In genomic region chr2:20491739-20492531, GRCh38 we compare ENCODE assay signal across 15 cellular contexts. TPM values are rescaled to one million over a fixed set of nuclear protein-coding genes. Genes with fewer than 3 reads are reported as not detected.
DNase-seq lines count a peak whose midpoint lies in the region; ATAC-seq, FAIRE-seq and TF ChIP-seq lines count a peak whose summit lies in the region.
"Had no signal": no experiment of that assay in that cellular context is flagged by ENCODE, and none has a peak within 500 bp of the region (broad histone marks: within the 10 kb centered on the region; RNA-seq: fewer than 3 reads in every experiment).

No MANE protein-coding gene starts in this region.

- H3K27ac ChIP-seq in heart left ventricle (peak overlapping the region in 1 of 12 donors; percentile 60), neuronal stem cell (replicated peaks; ENCODE audit: low read length) (no peak overlapping the region)
- H3K27ac ChIP-seq: spleen, VCaP had no signal

- DNase-seq in ACHN (peak; percentile 27), RCC 7860 (ENCODE audit: low spot score) (peak; percentile 78), heart left ventricle (peak in 4 of 5 donors; percentile 29 to 63 (median 54)), neuronal stem cell (ENCODE audit: low spot score) (no peak), GM19239 (ENCODE audit: insufficient read length, low spot score) (no peak), KBM-7 (no peak)
- no peak for DNase-seq in stimulated activated naive CD4-positive, alpha-beta T cell (lab: John Stamatoyannopoulos, UW)
- DNase-seq: activated CD8-positive, alpha-beta memory T cell treated with anti-CD3 and anti-CD28 coated beads, Interleukin-2, amount 10 ng/mL, durations not matched to agents 7 days and 5 days; natural killer cell; SIG-M5; spleen had no signal

- H4K91ac ChIP-seq in neuronal stem cell (ENCODE audit: low read depth, low read length, poor library complexity) = no peak overlapping the region

- H2BK5ac ChIP-seq in neuronal stem cell (ENCODE audit: low read length) = peak overlapping the region; percentile 46

- H3K4me2 ChIP-seq in neuronal stem cell (ENCODE audit: insufficient read depth, low read length, poor library complexity, severe bottlenecking) = no peak overlapping the region

- no peak overlapping the region for H2BK15ac ChIP-seq in neuronal stem cell (ENCODE audit: low read length)

- H2AFZ ChIP-seq in neuronal stem cell (ENCODE audit: low read length) = no peak overlapping the region

- H3K79me1 ChIP-seq in neuronal stem cell (ENCODE audit: low read depth, low read length) = no peaks in the 10 kb centered on the region

- no peak overlapping the region for H3K14ac ChIP-seq in neuronal stem cell (ENCODE audit: low read length)

- intact Hi-C loops in heart left ventricle (cut with DNase I) = no loop called here

- H3K4me3 ChIP-seq in heart left ventricle = no peak overlapping the region
- no peak overlapping the region for H3K4me3 ChIP-seq in neuronal stem cell (ENCODE audit: low read length in 2 of 2)
- H3K4me3 ChIP-seq: spleen, vagina had no signal

- 58 to 71% (median 64%) methylated on average over 13 to 15 of the region's 15 CpGs for WGBS in heart left ventricle, 4 donors
- no CpG with 5 or more reads among the region's 15 CpGs for WGBS in neuronal stem cell (ENCODE audit: extremely low coverage in 2 of 2, insufficient read length in 2 of 2, insufficient replicate concordance in 1 of 2), 2 donors

- no peak overlapping the region for H3K4ac ChIP-seq in neuronal stem cell (ENCODE audit: low read length)

- H4K8ac ChIP-seq in neuronal stem cell (ENCODE audit: low read depth, low read length) = no peak overlapping the region

- H3K18ac ChIP-seq in neuronal stem cell (ENCODE audit: low read length) = peak overlapping the region; percentile 42

- H3K9me3 ChIP-seq in heart left ventricle (no peaks in the 10 kb centered on the region), neuronal stem cell (replicated peaks in 1 of 2; ENCODE audit: control insufficient read depth in 2 of 2, insufficient read depth in 1 of 2, low read depth in 1 of 2, low read length in 2 of 2) (no peaks in the 10 kb centered on the region)
- H3K9me3 ChIP-seq: spleen, vagina had no signal

- peak overlapping the region; percentile 38 for H3K23ac ChIP-seq in neuronal stem cell (ENCODE audit: low read depth, low read length, poor library complexity)

- no peak overlapping the region for H2AK5ac ChIP-seq in neuronal stem cell (ENCODE audit: low read depth, low read length)

- ATAC-seq in heart left ventricle (peak; percentile 24 to 76 (median 54)), GM19324 (IDR thresholded peaks at IDR 0.05; ENCODE audit: low FRiP score, unreplicated experiment) (no peak)
- ATAC-seq: activated CD8-positive, alpha-beta memory T cell treated with anti-CD3 and anti-CD28 coated beads, Interleukin-2, amount 10 ng/mL, durations not matched to agents 7 days and 5 days; natural killer cell had no signal

- no peak for TF ChIP-seq POLR2A in heart left ventricle (IDR thresholded peaks at IDR 0.05)

- H3K36me3 ChIP-seq in heart left ventricle = no peaks in the 10 kb centered on the region
- H3K36me3 ChIP-seq in neuronal stem cell (replicated peaks in 1 of 2; ENCODE audit: control insufficient read depth in 2 of 2, insufficient read depth in 2 of 2, low read length in 2 of 2) = no peaks in the 10 kb centered on the region
- H3K36me3 ChIP-seq: spleen, vagina had no signal

- no peak for TF ChIP-seq CTCF in heart left ventricle (IDR thresholded peaks at IDR 0.05)

- H3K9ac ChIP-seq in neuronal stem cell (ENCODE audit: low read depth, low read length, poor library complexity) = no peak overlapping the region

- H2BK120ac ChIP-seq in neuronal stem cell (ENCODE audit: low read depth, low read length) = peak overlapping the region; percentile 41

- peak; percentile 51 for FAIRE-seq in RCC 7860 (lab: Jason Lieb, UNC)
- no peak for FAIRE-seq in GM19239 (lab: Jason Lieb, UNC)
- FAIRE-seq: colon had no signal

- no peaks in the 10 kb centered on the region for H3K27me3 ChIP-seq in heart left ventricle
- no peaks in the 10 kb centered on the region for H3K27me3 ChIP-seq in neuronal stem cell (ENCODE audit: control insufficient read depth in 3 of 3, insufficient read depth in 3 of 3, low read depth in 1 of 3, low read length in 3 of 3)
- H3K27me3 ChIP-seq: spleen, vagina had no signal

- in situ Hi-C loops in ACHN (cut with HindIII; ENCODE audit: low pct_ligation_motif_present, low pct_unique_long_range_greater_than_20kb, low sequenced_read_pairs) = no loop called here
- in situ Hi-C loops in KBM-7 (cut with MboI; ENCODE audit: low pct_unique_long_range_greater_than_20kb, low sequenced_read_pairs) = no loop called here

- H3K4me1 ChIP-seq in heart left ventricle (peaks cover 0 to 23% (median 10%) of the 10 kb centered on the region in 12 donors), neuronal stem cell (ENCODE audit: control insufficient read depth in 2 of 2, insufficient read depth in 1 of 2, low read depth in 1 of 2, low read length in 2 of 2) (peaks cover 36 to 49% of the 10 kb centered on the region in 2 donors)

- H2BK12ac ChIP-seq in neuronal stem cell (ENCODE audit: low read length) = no peak overlapping the region

RNA-seq across cellular contexts. Expression of gene RHOB, which starts 45.1 kb away (rescaled TPM):
- 100 to 1,000 TPM; 105 to 429 (median 169) TPM for total RNA-seq in heart left ventricle
- polyA plus RNA-seq in heart left ventricle = 100 to 1,000 TPM; 136 to 238 TPM
- polyA plus RNA-seq in neuronal stem cell (2013, experiment 1 of 2) = 20.4 TPM
- polyA plus RNA-seq in neuronal stem cell (2013, experiment 2 of 2) = 19.9 TPM

Comparison
In these comparisons a context has a peak if more than half of its experiments do, and no peak if none do; other contexts are left out.
1. DNase-seq: peak in ACHN (single experiment), RCC 7860 (single experiment) and heart left ventricle (4 of 5); none in neuronal stem cell (single experiment), stimulated activated naive CD4-positive, alpha-beta T cell (0 of 6), GM19239 (single experiment) and KBM-7 (single experiment).